In genomic region chr3:195385526-195385925, GRCh38 we compare ENCODE assay signal across 12 cellular contexts. TPM values are rescaled to one million over a fixed set of nuclear protein-coding genes. Genes with fewer than 3 reads are reported as not detected.
DNase-seq lines count a peak whose midpoint lies in the region; ATAC-seq and TF ChIP-seq lines count a peak whose summit lies in the region.
"Had no signal": no experiment of that assay in that cellular context is flagged by ENCODE, and none has a peak within 500 bp of the region (broad histone marks: within the 10 kb centered on the region; RNA-seq: fewer than 3 reads in every experiment).

No MANE protein-coding gene starts in this region.

- H3K4me1 Mint-ChIP-seq in natural killer cell (peaks cover 61 to 62% of the 10 kb centered on the region in 2 donors), immature natural killer cell (peaks cover 32 to 73% of the 10 kb centered on the region in 2 donors)
- H3K4me1 Mint-ChIP-seq in natural killer cell treated with Interleukin-12 subunit alpha and Interleukin-12 subunit beta and Interleukin-15 and Interleukin-18, amount 100 ng/mL, for 72 hours (ENCODE audit: low read depth in 2 of 2) = peaks cover 30 to 36% of the 10 kb centered on the region in 2 donors

- no peaks in the 10 kb centered on the region for H3K27me3 ChIP-seq in heart left ventricle

- no peaks in the 10 kb centered on the region for H3K9me3 ChIP-seq in heart left ventricle

- H3K9me3 Mint-ChIP-seq in natural killer cell (no peaks in the 10 kb centered on the region), immature natural killer cell (no peaks in the 10 kb centered on the region)
- H3K9me3 Mint-ChIP-seq in natural killer cell treated with Interleukin-12 subunit alpha and Interleukin-12 subunit beta and Interleukin-15 and Interleukin-18, amount 100 ng/mL, for 72 hours = no peaks in the 10 kb centered on the region
- H3K9me3 Mint-ChIP-seq: nephron; T-helper 2 cell treated with Interferon-gamma antibody and Interleukin-4, amounts not matched to agents 5 μg/mL and 100 μg/mL, for 36 hours had no signal

- TF ChIP-seq POLR2A in heart left ventricle (IDR thresholded peaks at IDR 0.05) = no peak

- H3K27me3 Mint-ChIP-seq in natural killer cell (ENCODE audit: low read depth in 2 of 2) (no peaks in the 10 kb centered on the region), immature natural killer cell (ENCODE audit: low read depth in 3 of 3) (peaks cover 0 to 1% (median 0%) of the 10 kb centered on the region in 3 donors)
- H3K27me3 Mint-ChIP-seq in natural killer cell treated with Interleukin-12 subunit alpha and Interleukin-12 subunit beta and Interleukin-15 and Interleukin-18, amount 100 ng/mL, for 72 hours = no peaks in the 10 kb centered on the region

- ATAC-seq in natural killer cell = no peak
- no peak for ATAC-seq in natural killer cell treated with Interleukin-12 subunit alpha and Interleukin-12 subunit beta and Interleukin-15 and Interleukin-18, amount 100 ng/mL, for 72 hours
- no peak for ATAC-seq in heart left ventricle
- no peak for ATAC-seq in GM18907 (IDR thresholded peaks at IDR 0.05; ENCODE audit: unreplicated experiment)

- intact Hi-C loops in natural killer cell (cut with micrococcal nuclease) (no loop called here), heart left ventricle (cut with DNase I) (no loop called here)

- H3K27ac Mint-ChIP-seq in natural killer cell (peak overlapping the region; percentile 13 to 29), immature natural killer cell (peak overlapping the region in 4 of 6 donors; percentile 17 to 71 (median 54))
- peak overlapping the region in 1 of 2 donors; percentile 20 for H3K27ac Mint-ChIP-seq in natural killer cell treated with Interleukin-12 subunit alpha and Interleukin-12 subunit beta and Interleukin-15 and Interleukin-18, amount 100 ng/mL, for 72 hours
- H3K27ac Mint-ChIP-seq: T-helper 2 cell treated with Interferon-gamma antibody and Interleukin-4, amounts not matched to agents 5 μg/mL and 100 μg/mL, for 36 hours had no signal

- H3K36me3 ChIP-seq in heart left ventricle = peaks cover 0 to 48% (median 20%) of the 10 kb centered on the region in 9 donors

- H3K4me3 ChIP-seq in astrocyte of the cerebellum (ENCODE audit: low read depth, low read length) = no peak overlapping the region
- no peak overlapping the region for H3K4me3 ChIP-seq in heart left ventricle

- H3K27ac ChIP-seq in heart left ventricle = no peak overlapping the region

- H3K4me3 Mint-ChIP-seq in natural killer cell (no peak overlapping the region), immature natural killer cell (no peak overlapping the region)
- no peak overlapping the region for H3K4me3 Mint-ChIP-seq in natural killer cell treated with Interleukin-12 subunit alpha and Interleukin-12 subunit beta and Interleukin-15 and Interleukin-18, amount 100 ng/mL, for 72 hours
- H3K4me3 Mint-ChIP-seq: nephron; T-helper 2 cell treated with Interferon-gamma antibody and Interleukin-4, amounts not matched to agents 5 μg/mL and 100 μg/mL, for 36 hours had no signal

- peaks cover 0 to 14% (median 1%) of the 10 kb centered on the region in 12 donors for H3K4me1 ChIP-seq in heart left ventricle

- in situ Hi-C loops in astrocyte of the cerebellum (cut with HindIII; ENCODE audit: low sequenced_read_pairs) = no loop called here

- DNase-seq in natural killer cell (no peak), astrocyte of the cerebellum (ENCODE audit: low read depth) (peak; percentile 29), immature natural killer cell (no peak), nucleus accumbens (lab: John Stamatoyannopoulos, UW) (no peak), heart left ventricle (no peak)
- no peak for DNase-seq in natural killer cell treated with Interleukin-12 subunit alpha and Interleukin-12 subunit beta and Interleukin-15 and Interleukin-18, amount 100 ng/mL, for 72 hours (ENCODE audit: low spot score)
- DNase-seq in activated naive CD4-positive, alpha-beta T cell treated with anti-CD3 and anti-CD28 coated beads, Interleukin-2, amount 50 U/mL, for 16 hours = no peak
- DNase-seq: glutamatergic neuron, NCI-H146 had no signal

- TF ChIP-seq CTCF in natural killer cell (IDR thresholded peaks at IDR 0.05) (no peak), astrocyte of the cerebellum (IDR thresholded peaks at IDR 0.05; ENCODE audit: low read depth, low read length, missing control alignments) (no peak), heart left ventricle (IDR thresholded peaks at IDR 0.05) (no peak)

- WGBS in heart left ventricle, 4 donors = 39 to 47% (median 42%) methylated on average over 2 of the region's 2 CpGs

- H3K36me3 Mint-ChIP-seq in natural killer cell (no peaks in the 10 kb centered on the region), immature natural killer cell (peaks cover 0 to 5% (median 0%) of the 10 kb centered on the region in 3 donors)
- peaks cover 6% of the 10 kb centered on the region for H3K36me3 Mint-ChIP-seq in natural killer cell treated with Interleukin-12 subunit alpha and Interleukin-12 subunit beta and Interleukin-15 and Interleukin-18, amount 100 ng/mL, for 72 hours

RNA-seq across cellular contexts. Expression of gene ACAP2, which starts 57.3 kb away (rescaled TPM):
- total RNA-seq in natural killer cell = 100 to 1,000 TPM; 103 to 132 (median 128) TPM
- 10 to 100 TPM; 48.1 to 60.0 TPM for total RNA-seq in natural killer cell treated with Interleukin-12 subunit alpha and Interleukin-12 subunit beta and Interleukin-15 and Interleukin-18, amount 100 ng/mL, for 72 hours
- 10 to 100 TPM; 41.0 to 74.1 (median 53.0) TPM for polyA plus RNA-seq in immature natural killer cell
- 10 to 100 TPM; 12.5 to 39.2 (median 16.3) TPM for total RNA-seq in heart left ventricle
- polyA plus RNA-seq in heart left ventricle = 1 to 10 TPM; 4.4 to 8.5 TPM
